Comparison of ENCODE assay signal across 12 cellular contexts in genomic region chr21:45454081-45454923, GRCh38. TPM values are rescaled to one million over a fixed set of nuclear protein-coding genes. Genes with fewer than 3 reads are reported as not detected.
DNase-seq lines count a peak whose midpoint lies in the region; ATAC-seq and TF ChIP-seq lines count a peak whose summit lies in the region.
"Had no signal": no experiment of that assay in that cellular context is flagged by ENCODE, and none has a peak within 500 bp of the region (broad histone marks: within the 10 kb centered on the region; RNA-seq: fewer than 3 reads in every experiment).

No MANE protein-coding gene starts in this region.

- peaks cover 35 to 84% (median 46%) of the 10 kb centered on the region in 3 donors for H3K4me1 ChIP-seq in esophagus squamous epithelium
- H3K4me1 ChIP-seq in mesenchymal stem cell (ENCODE audit: control insufficient read depth, insufficient read depth, low read depth, low read length): peaks cover 69% of the 10 kb centered on the region
- peaks cover 0 to 75% (median 61%) of the 10 kb centered on the region in 4 donors for H3K4me1 ChIP-seq in tibial artery
- H3K4me1 ChIP-seq in naive thymus-derived CD4-positive, alpha-beta T cell (ENCODE audit: control insufficient read depth in 2 of 2, insufficient read depth in 2 of 2, low read length in 2 of 2): no peaks in the 10 kb centered on the region
- H3K4me1 ChIP-seq: parathyroid adenoma had no signal

- peaks cover 0 to 6% (median 0%) of the 10 kb centered on the region in 7 donors for H3K4me1 Mint-ChIP-seq in naive thymus-derived CD4-positive, alpha-beta T cell

- H3K27me3 Mint-ChIP-seq in naive thymus-derived CD4-positive, alpha-beta T cell: no peaks in the 10 kb centered on the region

- H2BK5ac ChIP-seq in mesenchymal stem cell (ENCODE audit: low read depth, low read length, poor library complexity, severe bottlenecking): no peak overlapping the region

- in situ Hi-C loops in GM13976 (cut with MboI; ENCODE audit: low sequenced_read_pairs, unreplicated experiment): no loop called here

- H3K9me3 ChIP-seq in esophagus squamous epithelium (no peaks in the 10 kb centered on the region), mesenchymal stem cell (ENCODE audit: control insufficient read depth, low read length) (no peaks in the 10 kb centered on the region), tibial artery (no peaks in the 10 kb centered on the region)
- H3K9me3 ChIP-seq in naive thymus-derived CD4-positive, alpha-beta T cell (ENCODE audit: control insufficient read depth in 2 of 3, low read length in 3 of 3): no peaks in the 10 kb centered on the region

- no peak for TF ChIP-seq POLR2A in esophagus squamous epithelium (IDR thresholded peaks at IDR 0.05)

- no peak overlapping the region for H2AFZ ChIP-seq in mesenchymal stem cell (ENCODE audit: low read depth, low read length)
- H2AFZ ChIP-seq: parathyroid adenoma had no signal

- peak overlapping the region in 1 of 2 experiments; percentile 5 for H3K23ac ChIP-seq in mesenchymal stem cell (ENCODE audit: low read length in 2 of 2)

- no peak overlapping the region for H2AK5ac ChIP-seq in mesenchymal stem cell (ENCODE audit: low read length, severe bottlenecking)

- 40 to 44% methylated on average over 6 to 13 of the region's 24 CpGs for WGBS in esophagus squamous epithelium, 2 donors
- 91% methylated on average over 21 of the region's 24 CpGs for WGBS in mesenchymal stem cell

- H3K36me3 ChIP-seq in esophagus squamous epithelium (no peaks in the 10 kb centered on the region), mesenchymal stem cell (ENCODE audit: control insufficient read depth in 1 of 2, insufficient read depth in 2 of 2, low read depth in 1 of 2, low read length in 2 of 2) (peaks cover 0 to 89% of the 10 kb centered on the region in 2 experiments), tibial artery (no peaks in the 10 kb centered on the region)
- no peaks in the 10 kb centered on the region for H3K36me3 ChIP-seq in naive thymus-derived CD4-positive, alpha-beta T cell (ENCODE audit: control insufficient read depth in 2 of 3, insufficient read depth in 3 of 3, low read length in 3 of 3)

- H3K27me3 ChIP-seq in esophagus squamous epithelium (peaks cover 0 to 49% (median 0%) of the 10 kb centered on the region in 4 donors), mesenchymal stem cell (ENCODE audit: control insufficient read depth in 1 of 2, insufficient read depth in 1 of 2, low read length in 2 of 2) (peaks cover 0 to 5% of the 10 kb centered on the region in 2 experiments), tibial artery (no peaks in the 10 kb centered on the region)
- no peaks in the 10 kb centered on the region for H3K27me3 ChIP-seq in naive thymus-derived CD4-positive, alpha-beta T cell (ENCODE audit: control insufficient read depth in 2 of 2, insufficient read depth in 2 of 2, low read length in 2 of 2)

- H3K4me3 ChIP-seq in esophagus squamous epithelium (peak overlapping the region in 3 of 4 donors; percentile 37 to 57 (median 40)), mesenchymal stem cell (ENCODE audit: insufficient read depth in 1 of 2, low read depth in 1 of 2, low read length in 2 of 2) (peak overlapping the region in 1 of 2 experiments; percentile 71), tibial artery (peak overlapping the region in 1 of 2 donors; percentile 55)
- no peak overlapping the region for H3K4me3 ChIP-seq in naive thymus-derived CD4-positive, alpha-beta T cell (ENCODE audit: low read length)

- DNase-seq in RPMI8226 (peak; percentile 60), esophagus squamous epithelium (lab: John Stamatoyannopoulos, UW) (no peak), mesenchymal stem cell (no peak), tibial artery (peak in 1 of 2 donors; percentile 65), GM13976 (ENCODE audit: low spot score) (no peak)
- DNase-seq in stimulated activated naive CD8-positive, alpha-beta T cell treated with anti-CD3 and anti-CD28 coated beads, Interleukin-15, Interleukin-2, amounts not matched to agents 100 U/mL and 50 U/mL, for 24 hours: no peak
- DNase-seq in naive thymus-derived CD4-positive, alpha-beta T cell: no peak
- DNase-seq: activated CD4-positive, alpha-beta T cell treated with anti-CD3 and anti-CD28 coated beads for 48 hours; NCI-H2081 treated with DMSO at 0.1 percent for 48 hours; stimulated activated CD4-positive, alpha-beta T cell treated with anti-CD3 and anti-CD28 coated beads, Interleukin-1b, Interleukin-23, amount 100 ng/mL, for 48 hours had no signal

- no peak overlapping the region for H3K4me3 Mint-ChIP-seq in naive thymus-derived CD4-positive, alpha-beta T cell

- peak overlapping the region; percentile 26 for H3K9ac ChIP-seq in mesenchymal stem cell (ENCODE audit: low read length)
- H3K9ac ChIP-seq: parathyroid adenoma had no signal

- ATAC-seq in GM21528 (IDR thresholded peaks at IDR 0.05; ENCODE audit: low FRiP score, unreplicated experiment): no peak
- ATAC-seq in stimulated activated naive CD8-positive, alpha-beta T cell treated with anti-CD3 and anti-CD28 coated beads, Interleukin-15, Interleukin-2, amounts not matched to agents 100 U/mL and 50 U/mL, for 24 hours: no peak
- no peak for ATAC-seq in naive thymus-derived CD4-positive, alpha-beta T cell

- no peak overlapping the region for H2BK15ac ChIP-seq in mesenchymal stem cell (ENCODE audit: low read depth, poor library complexity, severe bottlenecking)

- peaks cover 0 to 12% (median 0%) of the 10 kb centered on the region in 11 donors for H3K9me3 Mint-ChIP-seq in naive thymus-derived CD4-positive, alpha-beta T cell

- H4K8ac ChIP-seq in mesenchymal stem cell (ENCODE audit: low read length): no peak overlapping the region

- H3K4me2 ChIP-seq in mesenchymal stem cell (ENCODE audit: low read length, poor library complexity, severe bottlenecking): no peak overlapping the region

- H3K27ac ChIP-seq in esophagus squamous epithelium: peak overlapping the region; percentile 64 to 68 (median 66)
- H3K27ac ChIP-seq in mesenchymal stem cell (ENCODE audit: low read length, poor library complexity, severe bottlenecking): no peak overlapping the region
- H3K27ac ChIP-seq in tibial artery: peak overlapping the region; percentile 73 to 75
- H3K27ac ChIP-seq in naive thymus-derived CD4-positive, alpha-beta T cell (ENCODE audit: low read depth, low read length): no peak overlapping the region
- H3K27ac ChIP-seq: parathyroid adenoma had no signal

- CTCF ChIA-PET in naive thymus-derived CD4-positive, alpha-beta T cell (lab: Charles Lee): no interaction called here

- H2BK12ac ChIP-seq in mesenchymal stem cell (ENCODE audit: low read length in 2 of 2): no peak overlapping the region

- peak overlapping the region in 1 of 2 experiments; percentile 22 for H3K14ac ChIP-seq in mesenchymal stem cell (ENCODE audit: low read length in 2 of 2)

- POLR2A ChIA-PET in naive thymus-derived CD4-positive, alpha-beta T cell (lab: Charles Lee): no interaction called here

- TF ChIP-seq CTCF in esophagus squamous epithelium (IDR thresholded peaks at IDR 0.05) (no peak), tibial artery (IDR thresholded peaks at IDR 0.05) (no peak), GM13976 (IDR thresholded peaks at IDR 0.05; ENCODE audit: borderline replicate concordance, control extremely low read depth, extremely low read depth, insufficient read depth, missing control alignments) (no peak)

- H3K36me3 Mint-ChIP-seq in naive thymus-derived CD4-positive, alpha-beta T cell: no peaks in the 10 kb centered on the region

- no peak overlapping the region for H2BK120ac ChIP-seq in mesenchymal stem cell (ENCODE audit: low read depth, low read length)

- H3K4ac ChIP-seq in mesenchymal stem cell (ENCODE audit: low read depth in 1 of 2, low read length in 2 of 2): no peak overlapping the region

- H3K27ac Mint-ChIP-seq in naive thymus-derived CD4-positive, alpha-beta T cell: no peak overlapping the region

- no peak overlapping the region for H4K91ac ChIP-seq in mesenchymal stem cell (ENCODE audit: low read length)

- H3K79me1 ChIP-seq in mesenchymal stem cell (replicated peaks; ENCODE audit: low read length, poor library complexity, severe bottlenecking): peaks cover 32% of the 10 kb centered on the region

- intact Hi-C loops in esophagus squamous epithelium (cut with DNase I) (no loop called here), tibial artery (cut with DNase I; ENCODE audit: low total_unique reads) (loop anchor here (10.0 kb wide), 1 partner anchor 300 kb away; no protein-coding TSS in a partner anchor)
- intact Hi-C loops in naive thymus-derived CD4-positive, alpha-beta T cell (cut with micrococcal nuclease): no loop called here

- H3K18ac ChIP-seq in mesenchymal stem cell (ENCODE audit: low read depth in 1 of 2, low read length in 2 of 2): peak overlapping the region in 1 of 2 experiments; percentile 48

RNA-seq across cellular contexts. Expression of gene COL18A1, which starts 49.3 kb away (rescaled TPM):
- 10 to 100 TPM; 38.9 to 69.0 (median 52.5) TPM for total RNA-seq in esophagus squamous epithelium
- polyA plus RNA-seq in mesenchymal stem cell (2013, experiment 1 of 2): 330 TPM
- 322 TPM for polyA plus RNA-seq in mesenchymal stem cell (2013, experiment 2 of 2)
- total RNA-seq in naive thymus-derived CD4-positive, alpha-beta T cell: 10 to 100 TPM in 4 of 5 experiments, 1 to 10 TPM in 1; 9.0 to 89.8 (median 15.4) TPM
- 10 to 100 TPM in 1 of 2 donors, 1 to 10 TPM in 1; 7.0 to 15.5 TPM for polyA plus RNA-seq in naive thymus-derived CD4-positive, alpha-beta T cell

Comparison
In these comparisons a context has a peak if more than half of its experiments do, and no peak if none do; other contexts are left out.
1. H3K27ac ChIP-seq: peak in esophagus squamous epithelium (4 of 4) and tibial artery (2 of 2); none in mesenchymal stem cell (single experiment) and naive thymus-derived CD4-positive, alpha-beta T cell (single experiment).